Comparison of ENCODE assay signal across 10 cellular contexts in genomic region chr11:66380264-66380663, GRCh38. TPM values are rescaled to one million over a fixed set of nuclear protein-coding genes. Genes with fewer than 3 reads are reported as not detected.
DNase-seq lines count a peak whose midpoint lies in the region; ATAC-seq and TF ChIP-seq lines count a peak whose summit lies in the region.
"Not testable (repeated sequence)": the region's sequence is repeated elsewhere in the genome, so short reads cannot be mapped to it uniquely, and the experiment has no call there.
"Had no signal": no experiment of that assay in that cellular context is flagged by ENCODE, and none has a peak within 500 bp of the region (broad histone marks: within the 10 kb centered on the region; RNA-seq: fewer than 3 reads in every experiment).

No MANE protein-coding gene starts in this region.

- not testable (repeated sequence) for H4K20me1 ChIP-seq in H9 (ENCODE audit: control insufficient read depth, insufficient read depth, insufficient read length); SK-N-SH (ENCODE audit: insufficient read depth); neural progenitor cell (ENCODE audit: low read depth)

- not testable (repeated sequence) for H2AK5ac ChIP-seq in H9 (ENCODE audit: insufficient read length, low read length)

- not testable (repeated sequence) for H3K4me3 Mint-ChIP-seq in H9; activated T-helper 17 cell treated with anti-CD3 and anti-CD28 coated beads, Interleukin-2, amount 50 U/mL, for 72 hours; neural progenitor cell

- H2BK15ac ChIP-seq in H9 (ENCODE audit: low read depth, low read length): not testable (repeated sequence)

- H3K27me3 ChIP-seq in H9 (ENCODE audit: insufficient read depth, low read length); SK-N-SH (ENCODE audit: insufficient read depth); neural progenitor cell: not testable (repeated sequence)

- H3K4me1 Mint-ChIP-seq in H9; activated T-helper 17 cell treated with anti-CD3 and anti-CD28 coated beads, Interleukin-2, amount 50 U/mL, for 72 hours; neural progenitor cell: not testable (repeated sequence)

- no CpG with 5 or more reads among the region's 7 CpGs for WGBS in H9 (ENCODE audit: extremely low coverage, insufficient read length, low lambda C conversion rate)
- WGBS in SK-N-SH (ENCODE audit: low lambda C conversion rate): 6% methylated on average over 7 of the region's 7 CpGs

- not testable (repeated sequence) for H3K18ac ChIP-seq in H9 (ENCODE audit: insufficient read length, low read depth, low read length)

- not testable (repeated sequence) for H3T11ph ChIP-seq in H9 (ENCODE audit: low read length)

- H2BK5ac ChIP-seq in H9 (ENCODE audit: insufficient read length, low read length): not testable (repeated sequence)

- not testable (repeated sequence) for H3K56ac ChIP-seq in H9 (ENCODE audit: insufficient read length, low read depth, low read length)

- H3K36me3 ChIP-seq in SK-N-SH (replicated peaks in 1 of 2; ENCODE audit: control insufficient read depth in 1 of 2, insufficient read depth in 2 of 2, low read length in 1 of 2); neural progenitor cell: not testable (repeated sequence)

- not testable (repeated sequence) for H3K9me3 ChIP-seq in H9 (ENCODE audit: control insufficient read depth, low read depth, low read length); SK-N-SH; neural progenitor cell (ENCODE audit: low read depth)

- peak; percentile 45 for ATAC-seq in activated T-helper 17 cell treated with anti-CD3 and anti-CD28 coated beads, Interleukin-2, amount 50 U/mL, for 72 hours (replicated peaks)

- H3K27me3 Mint-ChIP-seq in H9 (ENCODE audit: low read depth); activated T-helper 17 cell treated with anti-CD3 and anti-CD28 coated beads, Interleukin-2, amount 50 U/mL, for 72 hours; neural progenitor cell (ENCODE audit: insufficient read depth, low read depth): not testable (repeated sequence)

- not testable (repeated sequence) for H3K14ac ChIP-seq in H9 (ENCODE audit: insufficient read depth, low read length)

- not testable (repeated sequence) for H2BK20ac ChIP-seq in H9 (ENCODE audit: low read depth, low read length, poor library complexity, severe bottlenecking)

- H4K91ac ChIP-seq in H9 (ENCODE audit: insufficient read length, low read depth, low read length): not testable (repeated sequence)

- H2BK12ac ChIP-seq in H9 (ENCODE audit: insufficient read length, low read depth, low read length): not testable (repeated sequence)

- not testable (repeated sequence) for H3K4me3 ChIP-seq in LNCaP clone FGC (ENCODE audit: low read depth, low read length); SK-N-SH (ENCODE audit: low read depth in 2 of 2, low read length in 1 of 2); neural progenitor cell

- not testable (repeated sequence) for H2BK120ac ChIP-seq in H9 (ENCODE audit: low read depth, low read length, poor library complexity, severe bottlenecking)

- not testable (repeated sequence) for H3K27ac Mint-ChIP-seq in H9; activated T-helper 17 cell treated with anti-CD3 and anti-CD28 coated beads, Interleukin-2, amount 50 U/mL, for 72 hours; neural progenitor cell

- not testable (repeated sequence) for H3K4me2 ChIP-seq in H9 (ENCODE audit: insufficient read depth, insufficient read length, low read length); SK-N-SH
- peak overlapping the region; percentile 2 for H3K4me2 ChIP-seq in neural progenitor cell

- not testable (repeated sequence) for H3K9me3 Mint-ChIP-seq in H9; activated T-helper 17 cell treated with anti-CD3 and anti-CD28 coated beads, Interleukin-2, amount 50 U/mL, for 72 hours; neural progenitor cell

- not testable (repeated sequence) for H3K23me2 ChIP-seq in H9 (ENCODE audit: insufficient read length, low read depth, low read length, poor library complexity, severe bottlenecking)

- H4K8ac ChIP-seq in H9 (replicated peaks; ENCODE audit: insufficient read length, low read depth, low read length): not testable (repeated sequence)

- H3K4ac ChIP-seq in H9 (ENCODE audit: low read depth, low read length): not testable (repeated sequence)

- H3K4me1 ChIP-seq in H9 (ENCODE audit: insufficient read depth, low read length); SK-N-SH (ENCODE audit: control insufficient read depth in 1 of 2, insufficient read depth in 2 of 2, low read depth in 1 of 2, low read length in 1 of 2); neural progenitor cell: not testable (repeated sequence)

- H3K23ac ChIP-seq in H9 (ENCODE audit: insufficient read length, low read depth, low read length): not testable (repeated sequence)

- peak; percentile 26; the same call in 1 of the 3 replicates for TF ChIP-seq CTCF in H9 (conservative IDR thresholded peaks at IDR 0.05)
- TF ChIP-seq CTCF in LNCaP clone FGC (IDR thresholded peaks at IDR 0.05; ENCODE audit: control insufficient read depth, extremely low read depth, insufficient read depth): 0 out of 2 replicates have a peak, but pooled peaks have one; percentile 2
- TF ChIP-seq CTCF in SK-N-SH (IDR thresholded peaks at IDR 0.05): not testable (repeated sequence)
- peak; percentile 6 for TF ChIP-seq CTCF in neural progenitor cell (IDR thresholded peaks at IDR 0.05)

- H3F3A ChIP-seq in SK-N-SH (replicated peaks; ENCODE audit: insufficient read depth); neural progenitor cell (ENCODE audit: low read depth): not testable (repeated sequence)

- H3K9me2 ChIP-seq in SK-N-SH: not testable (repeated sequence)

- not testable (repeated sequence) for H3K79me1 ChIP-seq in H9 (ENCODE audit: insufficient read depth, low read depth, low read length, poor library complexity, severe bottlenecking)

- H2AFZ ChIP-seq in H9 (ENCODE audit: low read length): not testable (repeated sequence)
- H2AFZ ChIP-seq in SK-N-SH (ENCODE audit: low read depth): 0 out of 2 replicates have a peak overlapping the region, but pooled peaks have one; percentile 56
- H2AFZ ChIP-seq in neural progenitor cell (replicated peaks): peak overlapping the region; percentile 23

- not testable (repeated sequence) for H3K79me2 ChIP-seq in H9 (ENCODE audit: insufficient read depth, low read length); SK-N-SH (ENCODE audit: insufficient read depth); neural progenitor cell (ENCODE audit: low read depth)

- H3K27ac ChIP-seq in H9 (ENCODE audit: insufficient read length, low read depth, low read length); SK-N-SH (ENCODE audit: low read depth in 2 of 2, low read length in 1 of 2); neural progenitor cell: not testable (repeated sequence)

- CTCF ChIA-PET in SK-N-SH (lab: Yijun Ruan, JAX): interaction anchor here (0.7 to 8.6 kb wide), 8 partner anchors 9 to 69 kb away, joined by 3 to 55 read pairs (median 6); no protein-coding TSS in a partner anchor

- not testable (repeated sequence) for H3K9ac ChIP-seq in H9 (ENCODE audit: extremely low read depth, insufficient read length, low read length); SK-N-SH; neural progenitor cell

- H4K5ac ChIP-seq in H9 (ENCODE audit: insufficient read length, low read depth, low read length): not testable (repeated sequence)

- TF ChIP-seq EP300 in SK-N-SH (IDR thresholded peaks at IDR 0.05; ENCODE audit: borderline replicate concordance in 1 of 2, low read depth in 1 of 2, low read length in 1 of 2): not testable (repeated sequence)

- not testable (repeated sequence) for H3K36me3 Mint-ChIP-seq in H9 (ENCODE audit: insufficient read depth in 1 of 3, low read depth in 3 of 3); activated T-helper 17 cell treated with anti-CD3 and anti-CD28 coated beads, Interleukin-2, amount 50 U/mL, for 72 hours (ENCODE audit: low read depth); neural progenitor cell

- POLR2A ChIA-PET in SK-N-SH (lab: Yijun Ruan, JAX): not testable (repeated sequence)

- not testable (repeated sequence) for TF ChIP-seq RAD21 in SK-N-SH (IDR thresholded peaks at IDR 0.05; ENCODE audit: low read length)

- DNase-seq in H9; LNCaP clone FGC (ENCODE audit: low read depth); SK-N-SH: not testable (repeated sequence)
- DNase-seq in NCI-H82 (lab: John Stamatoyannopoulos, UW) (peak; percentile 54), dermis blood vessel endothelial cell (peak; percentile 10), neural progenitor cell (ENCODE audit: low spot score) (peak; percentile 31)

RNA-seq across cellular contexts. Expression of gene SLC29A2, which starts 8.7 kb away (rescaled TPM):
- 29.7 and 29.8 TPM in 2 replicates for total RNA-seq in H9 (2021)
- 3.2 and 3.7 TPM in 2 replicates for polyA plus RNA-seq in SK-N-SH (2012; rRNA removed)
- polyA plus RNA-seq in SK-N-SH (2012; cell fraction: cytosol; rRNA removed): 1.4 and 2.4 TPM in 2 replicates
- 13.0 and 14.4 TPM in 2 replicates for polyA plus RNA-seq in SK-N-SH (2012; cell fraction: nucleus; rRNA removed)
- 1 to 10 TPM; 7.6 to 9.1 TPM for total RNA-seq in activated T-helper 17 cell treated with anti-CD3 and anti-CD28 coated beads, Interleukin-2, amount 50 U/mL, for 72 hours
- total RNA-seq in dermis blood vessel endothelial cell: 1.2 and 2.3 TPM in 2 replicates
- 6.9 and 15.3 TPM in 2 replicates for total RNA-seq in neural progenitor cell (ENCODE audit: low replicate concordance)

RNA-seq across cellular contexts. Expression of gene B4GAT1, which starts 32.8 kb away (rescaled TPM):
- 24.3 and 26.3 TPM in 2 replicates for total RNA-seq in H9 (2021)
- polyA plus RNA-seq in SK-N-SH (2012; rRNA removed): 26.4 TPM in 2 replicates
- polyA plus RNA-seq in SK-N-SH (2012; cell fraction: cytosol; rRNA removed): 18.3 and 23.9 TPM in 2 replicates
- polyA plus RNA-seq in SK-N-SH (2012; cell fraction: nucleus; rRNA removed): 17.6 and 20.1 TPM in 2 replicates
- total RNA-seq in activated T-helper 17 cell treated with anti-CD3 and anti-CD28 coated beads, Interleukin-2, amount 50 U/mL, for 72 hours: 10 to 100 TPM in 1 of 2 donors, 1 to 10 TPM in 1; 7.7 to 12.9 TPM
- total RNA-seq in dermis blood vessel endothelial cell: 25.8 and 28.1 TPM in 2 replicates
- 40.9 and 57.1 TPM in 2 replicates for total RNA-seq in neural progenitor cell (ENCODE audit: low replicate concordance)

RNA-seq across cellular contexts. Expression of gene BRMS1, which starts 35.4 kb away (rescaled TPM):
- 50.1 and 50.5 TPM in 2 replicates for total RNA-seq in H9 (2021)
- polyA plus RNA-seq in SK-N-SH (2012; rRNA removed): 70.0 and 76.5 TPM in 2 replicates
- polyA plus RNA-seq in SK-N-SH (2012; cell fraction: cytosol; rRNA removed): 65.3 and 67.8 TPM in 2 replicates
- polyA plus RNA-seq in SK-N-SH (2012; cell fraction: nucleus; rRNA removed): 66.8 and 73.5 TPM in 2 replicates
- total RNA-seq in activated T-helper 17 cell treated with anti-CD3 and anti-CD28 coated beads, Interleukin-2, amount 50 U/mL, for 72 hours: 10 to 100 TPM; 21.6 to 41.7 TPM
- 65.7 and 71.8 TPM in 2 replicates for total RNA-seq in dermis blood vessel endothelial cell
- total RNA-seq in neural progenitor cell (ENCODE audit: low replicate concordance): 16.4 and 34.6 TPM in 2 replicates

RNA-seq across cellular contexts. Expression of gene NPAS4, which starts 40.6 kb away (rescaled TPM):
- total RNA-seq in H9 (2021) (1.6 and 1.8 TPM in 2 replicates), dermis blood vessel endothelial cell (not detected in 2 replicates), neural progenitor cell (ENCODE audit: low replicate concordance) (0.65 TPM in 1 of 2 replicates, not detected in the other)
- polyA plus RNA-seq in SK-N-SH (2012; rRNA removed): 0.03 and 0.08 TPM in 2 replicates
- 0.01 TPM in 1 of 2 replicates, not detected in the other for polyA plus RNA-seq in SK-N-SH (2012; cell fraction: cytosol; rRNA removed)
- polyA plus RNA-seq in SK-N-SH (2012; cell fraction: nucleus; rRNA removed): 0.12 and 0.21 TPM in 2 replicates
- under 1 TPM; 0.21 to 0.28 TPM for total RNA-seq in activated T-helper 17 cell treated with anti-CD3 and anti-CD28 coated beads, Interleukin-2, amount 50 U/mL, for 72 hours
- total RNA-seq: Caco-2; CD4-positive, alpha-beta T cell had no signal
- polyA plus RNA-seq: IgD-negative memory B cell had no signal

RNA-seq across cellular contexts. Expression of gene RIN1, which starts 44.0 kb away (rescaled TPM):
- 5.4 and 5.5 TPM in 2 replicates for total RNA-seq in H9 (2021)
- polyA plus RNA-seq in SK-N-SH (2012; rRNA removed): 13.0 and 16.9 TPM in 2 replicates
- 6.1 and 9.3 TPM in 2 replicates for polyA plus RNA-seq in SK-N-SH (2012; cell fraction: cytosol; rRNA removed)
- 71.9 and 87.9 TPM in 2 replicates for polyA plus RNA-seq in SK-N-SH (2012; cell fraction: nucleus; rRNA removed)
- 1 to 10 TPM; 1.6 to 3.4 TPM for total RNA-seq in activated T-helper 17 cell treated with anti-CD3 and anti-CD28 coated beads, Interleukin-2, amount 50 U/mL, for 72 hours
- total RNA-seq in dermis blood vessel endothelial cell: 4.8 and 6.7 TPM in 2 replicates
- 0.56 and 2.6 TPM in 2 replicates for total RNA-seq in neural progenitor cell (ENCODE audit: low replicate concordance)
